15 cellular contexts compared by ENCODE assay signal in genomic region chr9:114697951-114698351, GRCh38. TPM values are rescaled to one million over a fixed set of nuclear protein-coding genes. Genes with fewer than 3 reads are reported as not detected.
DNase-seq lines count a peak whose midpoint lies in the region; ATAC-seq, FAIRE-seq and TF ChIP-seq lines count a peak whose summit lies in the region.
"Had no signal": no experiment of that assay in that cellular context is flagged by ENCODE, and none has a peak within 500 bp of the region (broad histone marks: within the 10 kb centered on the region; RNA-seq: fewer than 3 reads in every experiment).

No MANE protein-coding gene starts in this region.

- H3K4me1 Mint-ChIP-seq in T-helper 17 cell: peaks cover 26% of the 10 kb centered on the region

- TF ChIP-seq CTCF in GM10266 (IDR thresholded peaks at IDR 0.05; ENCODE audit: control insufficient read depth, insufficient read depth, low read depth, missing control alignments): no peak

- H3K4me3 Mint-ChIP-seq in T-helper 17 cell: peak overlapping the region; percentile 75
- H3K4me3 Mint-ChIP-seq: CD8-positive, alpha-beta T cell had no signal

- H3K27me3 Mint-ChIP-seq in T-helper 17 cell: no peaks in the 10 kb centered on the region

- peak overlapping the region; percentile 24 for H3K27ac Mint-ChIP-seq in T-helper 17 cell
- H3K27ac Mint-ChIP-seq: CD8-positive, alpha-beta T cell had no signal

- H3K36me3 Mint-ChIP-seq in T-helper 17 cell (ENCODE audit: low read depth): peaks cover 2% of the 10 kb centered on the region
- H3K36me3 Mint-ChIP-seq: CD8-positive, alpha-beta T cell had no signal

- no peak for FAIRE-seq in urothelium cell line (lab: Jason Lieb, UNC)

- H3K9me3 ChIP-seq in T-helper 17 cell (ENCODE audit: control insufficient read depth, low read length, poor library complexity, severe bottlenecking): no peaks in the 10 kb centered on the region
- H3K9me3 ChIP-seq: left lung had no signal

- DNase-seq in GM10266 (ENCODE audit: extremely low spot score) (peak; percentile 59), GM19238 (ENCODE audit: insufficient read length, low spot score) (peak; percentile 17), T-helper 17 cell (no peak), cerebellar nuclear complex (lab: John Stamatoyannopoulos, UW) (no peak), NCI-H1436 treated with DMSO at 0.1 percent for 48 hours (lab: John Stamatoyannopoulos, UW) (no peak), urothelium cell line (ENCODE audit: low spot score) (no peak), AML-193 (lab: John Stamatoyannopoulos, UW) (no peak)
- DNase-seq: CD8-positive, alpha-beta T cell; dermis blood vessel endothelial cell; left lung; NK-92 treated with Interleukin-12 subunit alpha and Interleukin-12 subunit beta, amount 100 ng/mL, for 24 hours; trophoblast cell had no signal

- ATAC-seq in HG02870 (IDR thresholded peaks at IDR 0.05; ENCODE audit: unreplicated experiment) (peak; percentile 47), T-helper 17 cell (no peak)
- ATAC-seq: gastroesophageal sphincter, left lung had no signal

RNA-seq across cellular contexts. Expression of gene TEX48, which starts 16.0 kb away (rescaled TPM):
- not detected for total RNA-seq in T-helper 17 cell
- total RNA-seq: CD8-positive, alpha-beta T cell; dermis blood vessel endothelial cell; gastroesophageal sphincter; left lung had no signal

RNA-seq across cellular contexts. Expression of gene TEX53, which starts 40.3 kb away (rescaled TPM):
- total RNA-seq in T-helper 17 cell: not detected
- total RNA-seq: CD8-positive, alpha-beta T cell; dermis blood vessel endothelial cell; gastroesophageal sphincter; left lung; T-helper 1 cell treated with Interleukin-12 subunit alpha and Interleukin-12 subunit beta and Interleukin-4 antibody, amounts not matched to agents 30 ng/mL and 1 ng/mL, for 36 hours had no signal

Comparison
In these comparisons a context has a peak if more than half of its experiments do, and no peak if none do; other contexts are left out.
1. DNase-seq: peak in GM10266 (single experiment) and GM19238 (single experiment); none in T-helper 17 cell (0 of 3), cerebellar nuclear complex (0 of 2), NCI-H1436 treated with DMSO at 0.1 percent for 48 hours (single experiment), urothelium cell line (single experiment) and AML-193 (0 of 2).